21 cellular contexts compared by ENCODE assay signal in genomic region chr17:705011-705410, GRCh38.
"Had no signal": no experiment of that assay in that cellular context is flagged by ENCODE, and none has a peak within 500 bp of the region (broad histone marks: within the 10 kb centered on the region; RNA-seq: fewer than 3 reads in every experiment).

No MANE protein-coding gene starts in this region.

- H3K27ac Mint-ChIP-seq: activated CD8-positive, alpha-beta T cell treated with anti-CD3 and anti-CD28 coated beads, Interleukin-2, amount 10 ng/mL, durations not matched to agents 7 days and 5 days; activated naive CD8-positive, alpha-beta T cell treated with anti-CD3 and anti-CD28 coated beads, Interleukin-2, amount 50 U/mL, for 24 hours; WTC11 had no signal

- H3K4me1 Mint-ChIP-seq: activated naive CD8-positive, alpha-beta T cell treated with anti-CD3 and anti-CD28 coated beads, Interleukin-2, amount 50 U/mL, for 24 hours; WTC11 had no signal

- ATAC-seq: activated CD8-positive, alpha-beta T cell treated with anti-CD3 and anti-CD28 coated beads, Interleukin-2, amount 10 ng/mL, durations not matched to agents 7 days and 5 days; activated naive CD4-positive, alpha-beta T cell treated with anti-CD3 and anti-CD28 coated beads, Interleukin-2, amount 50 U/mL, for 72 hours; activated naive CD8-positive, alpha-beta T cell treated with anti-CD3 and anti-CD28 coated beads, Interleukin-2, amount 50 U/mL, for 24 hours; WTC11 had no signal

- H3K9me3 Mint-ChIP-seq: activated naive CD4-positive, alpha-beta T cell treated with anti-CD3 and anti-CD28 coated beads, Interleukin-2, amount 50 U/mL, for 72 hours; activated naive CD8-positive, alpha-beta T cell treated with anti-CD3 and anti-CD28 coated beads, Interleukin-2, amount 50 U/mL, for 24 hours; activated T-cell treated with anti-CD3 and anti-CD28 coated beads, Interleukin-2, amount 50 U/mL, for 24 hours; brain; WTC11 had no signal

- H3K27me3 Mint-ChIP-seq: activated naive CD8-positive, alpha-beta T cell treated with anti-CD3 and anti-CD28 coated beads, Interleukin-2, amount 50 U/mL, for 24 hours; activated T-cell treated with anti-CD3 and anti-CD28 coated beads, Interleukin-2, amount 50 U/mL, for 24 hours; brain had no signal

- H3K4me3 Mint-ChIP-seq: activated CD8-positive, alpha-beta T cell treated with anti-CD3 and anti-CD28 coated beads, Interleukin-2, amount 10 ng/mL, durations not matched to agents 7 days and 5 days; activated naive CD8-positive, alpha-beta T cell treated with anti-CD3 and anti-CD28 coated beads, Interleukin-2, amount 50 U/mL, for 24 hours; activated T-cell treated with anti-CD3 and anti-CD28 coated beads, Interleukin-2, amount 50 U/mL, for 24 hours; brain; WTC11 had no signal

- DNase-seq: activated CD4-positive, alpha-beta T cell treated with anti-CD3 and anti-CD28 coated beads for 48 hours; activated CD4-positive, alpha-beta T cell treated with anti-CD3 and anti-CD28 coated beads, Interleukin-2, amount 50 U/mL, for 4 hours; activated CD4-positive, CD25-positive, alpha-beta regulatory T cell treated with anti-CD3 and anti-CD28 coated beads, Interleukin-2, amount 50 U/mL, for 72 hours; activated CD8-positive, alpha-beta memory T cell treated with anti-CD3 and anti-CD28 coated beads, Interleukin-2, amount 50 U/mL, for 48 hours; activated CD8-positive, alpha-beta T cell treated with anti-CD3 and anti-CD28 coated beads, Interleukin-2, amount 10 ng/mL, durations not matched to agents 7 days and 5 days; activated naive CD8-positive, alpha-beta T cell treated with anti-CD3 and anti-CD28 coated beads, Interleukin-2, amount 50 U/mL, for 24 hours; activated T-cell treated with anti-CD3 and anti-CD28 coated beads, Interleukin-2, amount 50 U/mL, for 24 hours; amniotic stem cell; IMR-90; KG1; NCI-H1092; NCI-H1417; NCI-H1930; NCI-H345; NCI-H510A; NCI-H526 treated with DMSO at 0.1 percent for 48 hours; NCI-H82; SIG-M5 had no signal
